In the genomic region with DNA sequence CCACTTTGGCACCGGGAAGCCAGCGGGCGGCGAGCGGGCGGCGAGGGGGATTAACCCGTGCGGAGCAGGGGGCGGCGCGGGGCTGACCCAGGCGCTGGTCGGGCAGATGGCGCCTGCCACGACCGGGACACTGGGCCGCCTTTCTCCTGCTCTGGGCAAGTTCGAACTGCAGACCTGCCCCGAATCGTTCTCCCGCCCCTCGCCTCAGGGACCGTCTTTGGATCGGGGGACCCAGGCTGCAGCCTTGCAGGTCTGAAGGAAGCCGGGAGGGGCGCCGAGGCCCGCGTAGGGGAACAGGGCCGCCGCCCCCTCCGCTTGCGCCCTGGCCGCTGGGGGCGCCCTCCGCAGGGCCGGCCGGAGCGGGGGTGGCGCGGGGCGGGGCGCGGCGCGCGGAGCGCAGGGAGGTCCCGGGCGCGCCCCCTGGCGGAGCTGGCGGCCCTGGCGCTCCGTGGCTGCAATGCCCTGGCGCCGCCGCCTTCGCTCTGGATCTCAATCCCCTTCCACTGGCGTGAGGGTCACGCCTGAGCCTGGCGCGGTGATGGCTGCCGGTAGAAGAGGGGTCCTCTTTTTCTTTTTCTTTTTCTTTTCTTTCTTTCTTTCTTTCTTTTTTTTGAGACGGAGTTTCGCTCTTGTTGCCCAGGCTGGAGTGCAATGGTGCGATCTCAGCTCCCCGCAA, we compare ENCODE assay signal across 1 cellular context.
TF ChIP-seq lines count a peak whose summit lies in the region.

No MANE protein-coding gene starts in this region.

TF ChIP-seq in K562, 482 proteins besides CTCF, POLR2A, EP300 and RAD21 (continued from another document and continues in another):
- TF ChIP-seq, protein P1, sequence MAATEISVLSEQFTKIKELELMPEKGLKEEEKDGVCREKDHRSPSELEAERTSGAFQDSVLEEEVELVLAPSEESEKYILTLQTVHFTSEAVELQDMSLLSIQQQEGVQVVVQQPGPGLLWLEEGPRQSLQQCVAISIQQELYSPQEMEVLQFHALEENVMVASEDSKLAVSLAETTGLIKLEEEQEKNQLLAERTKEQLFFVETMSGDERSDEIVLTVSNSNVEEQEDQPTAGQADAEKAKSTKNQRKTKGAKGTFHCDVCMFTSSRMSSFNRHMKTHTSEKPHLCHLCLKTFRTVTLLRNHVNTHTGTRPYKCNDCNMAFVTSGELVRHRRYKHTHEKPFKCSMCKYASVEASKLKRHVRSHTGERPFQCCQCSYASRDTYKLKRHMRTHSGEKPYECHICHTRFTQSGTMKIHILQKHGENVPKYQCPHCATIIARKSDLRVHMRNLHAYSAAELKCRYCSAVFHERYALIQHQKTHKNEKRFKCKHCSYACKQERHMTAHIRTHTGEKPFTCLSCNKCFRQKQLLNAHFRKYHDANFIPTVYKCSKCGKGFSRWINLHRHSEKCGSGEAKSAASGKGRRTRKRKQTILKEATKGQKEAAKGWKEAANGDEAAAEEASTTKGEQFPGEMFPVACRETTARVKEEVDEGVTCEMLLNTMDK (IDR thresholded peaks at IDR 0.05; ENCODE audit: borderline replicate concordance, insufficient read depth, low read depth, low read length, poor library complexity, severe bottlenecking) = peak; percentile 76
- TF ChIP-seq EWSR1 (IDR thresholded peaks at IDR 0.05; ENCODE audit: borderline replicate concordance, low read depth, partially characterized antibody) (no peak), SMC3 (conservative IDR thresholded peaks at IDR 0.05; ENCODE audit: insufficient read depth, low read depth, low read length) (peak; percentile 28; the same call in 1 of the 2 replicates), MAZ (CRISPR knock-in tag; conservative IDR thresholded peaks at IDR 0.05 in 1 of 2, IDR thresholded peaks at IDR 0.05 in 1 of 2) (peak; percentile 80 to 85), CCNT2 (IDR thresholded peaks at IDR 0.05; ENCODE audit: borderline replicate concordance, extremely low read depth, insufficient read length, low read depth, low read length) (peak; percentile 44), PHF8 (IDR thresholded peaks at IDR 0.05; ENCODE audit: borderline replicate concordance, low read length) (peak; percentile 32; the same call in 1 of the 2 replicates), HOXB6 (CRISPR knock-in tag; IDR thresholded peaks at IDR 0.05; ENCODE audit: borderline replicate concordance) (no peak), SIN3A (IDR thresholded peaks at IDR 0.05; ENCODE audit: borderline replicate concordance in 2 of 2, control insufficient read depth in 1 of 2, low read depth in 2 of 2, low read length in 2 of 2) (peak in 1 of 2 experiments; percentile 8; a peak in 1 of 4 replicates), ZBTB7A (IDR thresholded peaks at IDR 0.05; ENCODE audit: borderline replicate concordance, control insufficient read depth, low read depth, low read length) (peak; percentile 90), ZNF253 (CRISPR knock-in tag; conservative IDR thresholded peaks at IDR 0.05) (no peak), NCOR1 (IDR thresholded peaks at IDR 0.05) (no peak), U2AF1 (optimal IDR thresholded peaks at IDR 0.05; ENCODE audit: low read depth, low read length) (no peak), ZNF778 (CRISPR knock-in tag; IDR thresholded peaks at IDR 0.05) (no peak), ZBED1 (IDR thresholded peaks at IDR 0.05) (no peak), MCM2 (IDR thresholded peaks at IDR 0.05; ENCODE audit: low read depth) (no peak), RB1 (IDR thresholded peaks at IDR 0.05; ENCODE audit: low read depth) (peak; percentile 92), MCM7 (IDR thresholded peaks at IDR 0.05) (no peak), CHD1 (IDR thresholded peaks at IDR 0.05; ENCODE audit: low read length) (no peak), MYNN (IDR thresholded peaks at IDR 0.05) (no peak), MYNN (CRISPR knock-in tag; IDR thresholded peaks at IDR 0.05) (no peak), NONO (IDR thresholded peaks at IDR 0.05; ENCODE audit: low read depth in 2 of 2, low read length in 1 of 2) (peak in 1 of 2 experiments; percentile 28; a peak in 1 of 4 replicates), EGR1 (conservative IDR thresholded peaks at IDR 0.05) (peak; percentile 44; the same call in 1 of the 2 replicates), SREBF2 (CRISPR knock-in tag; IDR thresholded peaks at IDR 0.05) (no peak), YY1 (IDR thresholded peaks at IDR 0.05; ENCODE audit: borderline replicate concordance in 1 of 3, control insufficient read depth in 1 of 3, extremely low read depth in 1 of 3, insufficient read depth in 3 of 3, insufficient read length in 1 of 3, insufficient replicate concordance in 2 of 3, low read depth in 1 of 3, low read length in 2 of 3) (peak in 2 of 3 experiments; percentile 39), ZBTB8A (IDR thresholded peaks at IDR 0.05; ENCODE audit: partially characterized antibody) (no peak), SP1 (CRISPR knock-in tag; IDR thresholded peaks at IDR 0.05) (peak; percentile 55; the same call in 1 of the 2 replicates), SAP30 (IDR thresholded peaks at IDR 0.05; ENCODE audit: borderline replicate concordance, insufficient read depth, low read depth, low read length, poor library complexity, severe bottlenecking) (peak; percentile 43), ATF1 (CRISPR knock-in tag; IDR thresholded peaks at IDR 0.05) (no peak), ATF1 (tag; IDR thresholded peaks at IDR 0.05) (no peak), SOX6 (IDR thresholded peaks at IDR 0.05) (no peak)
- TF ChIP-seq, protein P2, sequence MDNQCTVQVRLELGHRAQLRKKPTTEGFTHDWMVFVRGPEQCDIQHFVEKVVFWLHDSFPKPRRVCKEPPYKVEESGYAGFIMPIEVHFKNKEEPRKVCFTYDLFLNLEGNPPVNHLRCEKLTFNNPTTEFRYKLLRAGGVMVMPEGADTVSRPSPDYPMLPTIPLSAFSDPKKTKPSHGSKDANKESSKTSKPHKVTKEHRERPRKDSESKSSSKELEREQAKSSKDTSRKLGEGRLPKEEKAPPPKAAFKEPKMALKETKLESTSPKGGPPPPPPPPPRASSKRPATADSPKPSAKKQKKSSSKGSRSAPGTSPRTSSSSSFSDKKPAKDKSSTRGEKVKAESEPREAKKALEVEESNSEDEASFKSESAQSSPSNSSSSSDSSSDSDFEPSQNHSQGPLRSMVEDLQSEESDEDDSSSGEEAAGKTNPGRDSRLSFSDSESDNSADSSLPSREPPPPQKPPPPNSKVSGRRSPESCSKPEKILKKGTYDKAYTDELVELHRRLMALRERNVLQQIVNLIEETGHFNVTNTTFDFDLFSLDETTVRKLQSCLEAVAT (IDR thresholded peaks at IDR 0.05) = peak in 1 of 2 experiments; percentile 60; a peak in 1 of 4 replicates
- TF ChIP-seq, protein P3, sequence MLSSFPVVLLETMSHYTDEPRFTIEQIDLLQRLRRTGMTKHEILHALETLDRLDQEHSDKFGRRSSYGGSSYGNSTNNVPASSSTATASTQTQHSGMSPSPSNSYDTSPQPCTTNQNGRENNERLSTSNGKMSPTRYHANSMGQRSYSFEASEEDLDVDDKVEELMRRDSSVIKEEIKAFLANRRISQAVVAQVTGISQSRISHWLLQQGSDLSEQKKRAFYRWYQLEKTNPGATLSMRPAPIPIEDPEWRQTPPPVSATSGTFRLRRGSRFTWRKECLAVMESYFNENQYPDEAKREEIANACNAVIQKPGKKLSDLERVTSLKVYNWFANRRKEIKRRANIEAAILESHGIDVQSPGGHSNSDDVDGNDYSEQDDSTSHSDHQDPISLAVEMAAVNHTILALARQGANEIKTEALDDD (IDR thresholded peaks at IDR 0.05) = no peak
- TF ChIP-seq, protein P4, sequence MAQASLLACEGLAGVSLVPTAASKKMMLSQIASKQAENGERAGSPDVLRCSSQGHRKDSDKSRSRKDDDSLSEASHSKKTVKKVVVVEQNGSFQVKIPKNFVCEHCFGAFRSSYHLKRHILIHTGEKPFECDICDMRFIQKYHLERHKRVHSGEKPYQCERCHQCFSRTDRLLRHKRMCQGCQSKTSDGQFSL (CRISPR knock-in tag; IDR thresholded peaks at IDR 0.05) = 0 out of 2 replicates have a peak, but pooled peaks have one; percentile 37
- TF ChIP-seq, protein P4 (tag; IDR thresholded peaks at IDR 0.05) = no peak
- TF ChIP-seq, protein P5, sequence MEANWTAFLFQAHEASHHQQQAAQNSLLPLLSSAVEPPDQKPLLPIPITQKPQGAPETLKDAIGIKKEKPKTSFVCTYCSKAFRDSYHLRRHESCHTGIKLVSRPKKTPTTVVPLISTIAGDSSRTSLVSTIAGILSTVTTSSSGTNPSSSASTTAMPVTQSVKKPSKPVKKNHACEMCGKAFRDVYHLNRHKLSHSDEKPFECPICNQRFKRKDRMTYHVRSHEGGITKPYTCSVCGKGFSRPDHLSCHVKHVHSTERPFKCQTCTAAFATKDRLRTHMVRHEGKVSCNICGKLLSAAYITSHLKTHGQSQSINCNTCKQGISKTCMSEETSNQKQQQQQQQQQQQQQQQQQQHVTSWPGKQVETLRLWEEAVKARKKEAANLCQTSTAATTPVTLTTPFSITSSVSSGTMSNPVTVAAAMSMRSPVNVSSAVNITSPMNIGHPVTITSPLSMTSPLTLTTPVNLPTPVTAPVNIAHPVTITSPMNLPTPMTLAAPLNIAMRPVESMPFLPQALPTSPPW (CRISPR knock-in tag; IDR thresholded peaks at IDR 0.05) = peak; percentile 88
- TF ChIP-seq, protein P6, sequence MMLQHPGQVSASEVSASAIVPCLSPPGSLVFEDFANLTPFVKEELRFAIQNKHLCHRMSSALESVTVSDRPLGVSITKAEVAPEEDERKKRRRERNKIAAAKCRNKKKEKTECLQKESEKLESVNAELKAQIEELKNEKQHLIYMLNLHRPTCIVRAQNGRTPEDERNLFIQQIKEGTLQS (IDR thresholded peaks at IDR 0.05) = no peak
- TF ChIP-seq, protein P6 (CRISPR knock-in tag; conservative IDR thresholded peaks at IDR 0.05) = no peak
- TF ChIP-seq, protein P7, sequence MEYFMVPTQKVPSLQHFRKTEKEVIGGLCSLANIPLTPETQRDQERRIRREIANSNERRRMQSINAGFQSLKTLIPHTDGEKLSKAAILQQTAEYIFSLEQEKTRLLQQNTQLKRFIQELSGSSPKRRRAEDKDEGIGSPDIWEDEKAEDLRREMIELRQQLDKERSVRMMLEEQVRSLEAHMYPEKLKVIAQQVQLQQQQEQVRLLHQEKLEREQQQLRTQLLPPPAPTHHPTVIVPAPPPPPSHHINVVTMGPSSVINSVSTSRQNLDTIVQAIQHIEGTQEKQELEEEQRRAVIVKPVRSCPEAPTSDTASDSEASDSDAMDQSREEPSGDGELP (CRISPR knock-in tag; IDR thresholded peaks at IDR 0.05; ENCODE audit: borderline replicate concordance) = 0 out of 2 replicates have a peak, but pooled peaks have one; percentile 11
- TF ChIP-seq, protein P8, sequence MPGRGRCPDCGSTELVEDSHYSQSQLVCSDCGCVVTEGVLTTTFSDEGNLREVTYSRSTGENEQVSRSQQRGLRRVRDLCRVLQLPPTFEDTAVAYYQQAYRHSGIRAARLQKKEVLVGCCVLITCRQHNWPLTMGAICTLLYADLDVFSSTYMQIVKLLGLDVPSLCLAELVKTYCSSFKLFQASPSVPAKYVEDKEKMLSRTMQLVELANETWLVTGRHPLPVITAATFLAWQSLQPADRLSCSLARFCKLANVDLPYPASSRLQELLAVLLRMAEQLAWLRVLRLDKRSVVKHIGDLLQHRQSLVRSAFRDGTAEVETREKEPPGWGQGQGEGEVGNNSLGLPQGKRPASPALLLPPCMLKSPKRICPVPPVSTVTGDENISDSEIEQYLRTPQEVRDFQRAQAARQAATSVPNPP (IDR thresholded peaks at IDR 0.05; ENCODE audit: borderline replicate concordance, insufficient read depth, insufficient read length) = no peak
- TF ChIP-seq, protein P9, sequence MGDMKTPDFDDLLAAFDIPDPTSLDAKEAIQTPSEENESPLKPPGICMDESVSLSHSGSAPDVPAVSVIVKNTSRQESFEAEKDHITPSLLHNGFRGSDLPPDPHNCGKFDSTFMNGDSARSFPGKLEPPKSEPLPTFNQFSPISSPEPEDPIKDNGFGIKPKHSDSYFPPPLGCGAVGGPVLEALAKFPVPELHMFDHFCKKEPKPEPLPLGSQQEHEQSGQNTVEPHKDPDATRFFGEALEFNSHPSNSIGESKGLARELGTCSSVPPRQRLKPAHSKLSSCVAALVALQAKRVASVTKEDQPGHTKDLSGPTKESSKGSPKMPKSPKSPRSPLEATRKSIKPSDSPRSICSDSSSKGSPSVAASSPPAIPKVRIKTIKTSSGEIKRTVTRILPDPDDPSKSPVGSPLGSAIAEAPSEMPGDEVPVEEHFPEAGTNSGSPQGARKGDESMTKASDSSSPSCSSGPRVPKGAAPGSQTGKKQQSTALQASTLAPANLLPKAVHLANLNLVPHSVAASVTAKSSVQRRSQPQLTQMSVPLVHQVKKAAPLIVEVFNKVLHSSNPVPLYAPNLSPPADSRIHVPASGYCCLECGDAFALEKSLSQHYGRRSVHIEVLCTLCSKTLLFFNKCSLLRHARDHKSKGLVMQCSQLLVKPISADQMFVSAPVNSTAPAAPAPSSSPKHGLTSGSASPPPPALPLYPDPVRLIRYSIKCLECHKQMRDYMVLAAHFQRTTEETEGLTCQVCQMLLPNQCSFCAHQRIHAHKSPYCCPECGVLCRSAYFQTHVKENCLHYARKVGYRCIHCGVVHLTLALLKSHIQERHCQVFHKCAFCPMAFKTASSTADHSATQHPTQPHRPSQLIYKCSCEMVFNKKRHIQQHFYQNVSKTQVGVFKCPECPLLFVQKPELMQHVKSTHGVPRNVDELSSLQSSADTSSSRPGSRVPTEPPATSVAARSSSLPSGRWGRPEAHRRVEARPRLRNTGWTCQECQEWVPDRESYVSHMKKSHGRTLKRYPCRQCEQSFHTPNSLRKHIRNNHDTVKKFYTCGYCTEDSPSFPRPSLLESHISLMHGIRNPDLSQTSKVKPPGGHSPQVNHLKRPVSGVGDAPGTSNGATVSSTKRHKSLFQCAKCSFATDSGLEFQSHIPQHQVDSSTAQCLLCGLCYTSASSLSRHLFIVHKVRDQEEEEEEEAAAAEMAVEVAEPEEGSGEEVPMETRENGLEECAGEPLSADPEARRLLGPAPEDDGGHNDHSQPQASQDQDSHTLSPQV (IDR thresholded peaks at IDR 0.05) = peak; percentile 29; the same call in 1 of the 2 replicates
- TF ChIP-seq, protein P10, sequence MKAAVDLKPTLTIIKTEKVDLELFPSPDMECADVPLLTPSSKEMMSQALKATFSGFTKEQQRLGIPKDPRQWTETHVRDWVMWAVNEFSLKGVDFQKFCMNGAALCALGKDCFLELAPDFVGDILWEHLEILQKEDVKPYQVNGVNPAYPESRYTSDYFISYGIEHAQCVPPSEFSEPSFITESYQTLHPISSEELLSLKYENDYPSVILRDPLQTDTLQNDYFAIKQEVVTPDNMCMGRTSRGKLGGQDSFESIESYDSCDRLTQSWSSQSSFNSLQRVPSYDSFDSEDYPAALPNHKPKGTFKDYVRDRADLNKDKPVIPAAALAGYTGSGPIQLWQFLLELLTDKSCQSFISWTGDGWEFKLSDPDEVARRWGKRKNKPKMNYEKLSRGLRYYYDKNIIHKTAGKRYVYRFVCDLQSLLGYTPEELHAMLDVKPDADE (conservative IDR thresholded peaks at IDR 0.05; ENCODE audit: control insufficient read depth, low read depth, low read length) = 0 out of 2 replicates have a peak, but pooled peaks have one; percentile 29
